16 cellular contexts compared by ENCODE assay signal in genomic region chr9:136297016-136297691, GRCh38. TPM values are rescaled to one million over a fixed set of nuclear protein-coding genes. Genes with fewer than 3 reads are reported as not detected.
DNase-seq lines count a peak whose midpoint lies in the region; ATAC-seq, FAIRE-seq and TF ChIP-seq lines count a peak whose summit lies in the region.
"Had no signal": no experiment of that assay in that cellular context is flagged by ENCODE, and none has a peak within 500 bp of the region (broad histone marks: within the 10 kb centered on the region; RNA-seq: fewer than 3 reads in every experiment).

No MANE protein-coding gene starts in this region.

- in situ Hi-C loops in GM12878 (cut with MboI) = no loop called here

- no peak for TF ChIP-seq EP300 in GM12878 (IDR thresholded peaks at IDR 0.05; ENCODE audit: borderline replicate concordance in 1 of 2, control insufficient read depth in 1 of 2, low read depth in 2 of 2, low read length in 2 of 2)

- no peak overlapping the region for H3K4me2 ChIP-seq in GM12878 (ENCODE audit: control insufficient read depth, insufficient read depth)

- ATAC-seq in GM12878 (peak; percentile 89), lower lobe of right lung (peak; percentile 25 to 33), HG02938 (IDR thresholded peaks at IDR 0.05; ENCODE audit: unreplicated experiment) (no peak)

- intact Hi-C loops in GM12878 (cut with micrococcal nuclease; ENCODE audit: unreplicated experiment) (no loop called here), lower lobe of right lung (cut with DNase I) (no loop called here)

- RAD21 ChIA-PET in GM12878 (lab: Charles Lee; ENCODE audit: unreplicated experiment) = no interaction called here

- CTCF ChIA-PET in GM12878 (lab: Yijun Ruan, JAX) = no interaction called here

- H3K4me1 ChIP-seq in GM12878 (ENCODE audit: control insufficient read depth, insufficient read depth, low read length) (no peaks in the 10 kb centered on the region), lower lobe of right lung (no peaks in the 10 kb centered on the region)

- BruUV-seq in GM12878 (replicated peaks; lab: Mats Ljungman, UMichigan) = no TSS peak

- H4K20me1 ChIP-seq in GM12878 (ENCODE audit: control insufficient read depth, insufficient read depth) = no peaks in the 10 kb centered on the region

- no peaks in the 10 kb centered on the region for H3K36me3 ChIP-seq in GM12878 (ENCODE audit: control insufficient read depth in 2 of 2, insufficient read depth in 2 of 2, low read length in 1 of 2)
- H3K36me3 ChIP-seq in lower lobe of right lung = no peaks in the 10 kb centered on the region
- H3K36me3 ChIP-seq: MG63 had no signal

- WGBS in GM12878 (ENCODE audit: insufficient coverage, insufficient replicate concordance, low lambda C conversion rate, missing lambda C conversion rate) = 6% methylated on average over 25 of the region's 25 CpGs

- TF ChIP-seq CTCF in C4-2B (conservative IDR thresholded peaks at IDR 0.05) (no peak), GM12878 (IDR thresholded peaks at IDR 0.05 in 2 of 3, conservative IDR thresholded peaks at IDR 0.05 in 1 of 3; ENCODE audit: control insufficient read depth in 2 of 3, extremely low read depth in 1 of 3, insufficient read depth in 1 of 3, low read depth in 3 of 3, low read length in 3 of 3) (no peak), lower lobe of right lung (IDR thresholded peaks at IDR 0.05) (no peak)

- H3K9ac ChIP-seq in GM12878 (ENCODE audit: control insufficient read depth, insufficient read depth, low read length) = no peak overlapping the region

- H3K9me3 ChIP-seq in GM12878 (replicated peaks; ENCODE audit: control insufficient read depth, insufficient read depth, low read length) (no peaks in the 10 kb centered on the region; the same call in 2 of the 3 replicates), lower lobe of right lung (no peaks in the 10 kb centered on the region)
- H3K9me3 ChIP-seq: MG63 had no signal

- FAIRE-seq in GM12878 (lab: Jason Lieb, UNC) = no peak

- no peak for TF ChIP-seq RAD21 in GM12878 (IDR thresholded peaks at IDR 0.05; ENCODE audit: insufficient read depth, low read depth, low read length)

- DNase-seq in NCI-H146 (lab: John Stamatoyannopoulos, UW) = peak; percentile 94
- no peak for DNase-seq in GM12878 (ENCODE audit: low read depth, low spot score)
- DNase-seq in lower lobe of right lung = peak; percentile 68
- no peak for DNase-seq in activated naive CD4-positive, alpha-beta T cell treated with anti-CD3 and anti-CD28 coated beads, Interleukin-2, amount 50 U/mL, for 16 hours
- DNase-seq in NCI-H1436 treated with DMSO at 0.1 percent for 48 hours (lab: John Stamatoyannopoulos, UW) = no peak
- DNase-seq in stimulated activated naive CD4-positive, alpha-beta T cell treated with Interleukin-2 at 50 U/mL for 16 hours (lab: John Stamatoyannopoulos, UW) = no peak
- DNase-seq: activated T-cell treated with anti-CD3 and anti-CD28 coated beads, Interleukin-2, amount 50 U/mL, for 1 hour; H7; immature natural killer cell; MG63; stimulated activated CD4-positive, alpha-beta T cell treated with anti-CD3 and anti-CD28 coated beads, Interleukin-2, amount 100 ng/mL, for 24 hours had no signal

- H3K27me3 ChIP-seq in GM12878 (replicated peaks in 1 of 2; ENCODE audit: control insufficient read depth in 2 of 2, insufficient read depth in 2 of 2, low read length in 1 of 2) = no peaks in the 10 kb centered on the region
- H3K27me3 ChIP-seq in lower lobe of right lung (ENCODE audit: low read depth) = peaks cover 9% of the 10 kb centered on the region
- H3K27me3 ChIP-seq: MG63 had no signal

- SMC1A ChIA-PET in GM12878 (lab: Charles Lee; ENCODE audit: uncharacterized antibody, unreplicated experiment) = no interaction called here

- no peak overlapping the region for H2AFZ ChIP-seq in GM12878 (ENCODE audit: control insufficient read depth, low read depth, low read length)

- POLR2A ChIA-PET in GM12878 (lab: Charles Lee) = no interaction called here

- H3K4me3 ChIP-seq in GM12878 (no peak overlapping the region), lower lobe of right lung (no peak overlapping the region)
- H3K4me3 ChIP-seq: MG63 had no signal

- TF ChIP-seq POLR2A in GM12878 (IDR thresholded peaks at IDR 0.05; ENCODE audit: low read depth, low read length) = no peak

- no peaks in the 10 kb centered on the region for H3K79me2 ChIP-seq in GM12878 (ENCODE audit: control insufficient read depth, insufficient read depth, low read length)

- H3K27ac ChIP-seq in C4-2B (peak overlapping the region; percentile 27), GM12878 (ENCODE audit: control insufficient read depth, insufficient read depth) (no peak overlapping the region), lower lobe of right lung (no peak overlapping the region)

TF ChIP-seq in GM12878, 131 proteins besides CTCF, POLR2A, EP300 and RAD21 (continues in another document):
- peak; percentile 25 to 77; a peak in 2 of 4 replicates for TF ChIP-seq BHLHE40 (IDR thresholded peaks at IDR 0.05; ENCODE audit: borderline replicate concordance in 1 of 2, low read depth in 2 of 2, low read length in 1 of 2)
- TF ChIP-seq TCF12 (IDR thresholded peaks at IDR 0.05; ENCODE audit: low read depth, low read length) = no peak
- no peak for TF ChIP-seq RELA (IDR thresholded peaks at IDR 0.05; ENCODE audit: borderline replicate concordance, partially characterized antibody)
- 0 out of 2 replicates have a peak, but pooled peaks have one; percentile 28 for TF ChIP-seq BACH1 (IDR thresholded peaks at IDR 0.05; ENCODE audit: borderline replicate concordance)

RNA-seq across cellular contexts. Expression of gene CCDC187, which starts 6.7 kb away (rescaled TPM):
- total RNA-seq in GM12878 (2013; cell fraction: nucleolus; rRNA removed) = 0.13 TPM in 1 of 2 replicates, not detected in the other
- total RNA-seq in GM12878 (2014; rRNA removed) = 0.11 and 0.23 TPM in 2 replicates
- not detected in 2 replicates for total RNA-seq in GM12878 (2014; rRNA removed; fragmentation: Illumina TruSeq; extraction: Trizol)
- 0.08 TPM in 1 of 2 replicates, not detected in the other for total RNA-seq in GM12878 (2021)
- not detected for polyA plus RNA-seq in GM12878 (2011; ENCODE audit: low read depth)
- polyA plus RNA-seq in GM12878 (2011; rRNA removed) = 0.01 and 0.04 TPM in 2 replicates
- polyA plus RNA-seq in GM12878 (2011; cell fraction: cytosol; rRNA removed) = 0.02 and 0.04 TPM in 2 replicates
- polyA plus RNA-seq in GM12878 (2011; cell fraction: nucleus; rRNA removed) = 0.29 and 0.49 TPM in 2 replicates
- 0.01 TPM in 1 of 2 replicates, not detected in the other for polyA plus RNA-seq in GM12878 (2012)
- not detected in 2 replicates for polyA plus RNA-seq in GM12878 (2014; fragmentation: Illumina TruSeq; extraction: Trizol)
- not detected for polyA plus RNA-seq in GM12878 (2014; fragmentation: Nextera tagmentation; extraction: Ambion mirVana)
- not detected in 2 replicates for polyA plus RNA-seq in GM12878 (2014; rRNA removed)
- polyA plus RNA-seq in GM12878 (2016; fragmentation: Nextera tagmentation; extraction: Ambion mirVana) = under 1 TPM in 1 of 2 experiments, not detected in 1; 0.04 TPM
- 0.26 TPM in 1 of 2 replicates, not detected in the other for polyA minus RNA-seq in GM12878 (2011; rRNA and poly(A)+ RNA removed)
- polyA minus RNA-seq in GM12878 (2011; cell fraction: cytosol; rRNA and poly(A)+ RNA removed) = not detected in 2 replicates
- polyA minus RNA-seq in GM12878 (2011; cell fraction: nucleus; rRNA and poly(A)+ RNA removed) = 0.24 and 0.38 TPM in 2 replicates
- 6.6 TPM for total RNA-seq in lower lobe of right lung
- total RNA-seq: fibroblast of lung, H7, OCI-LY7, omental fat pad had no signal
- polyA plus RNA-seq: fibroblast of lung, immature natural killer cell had no signal

RNA-seq across cellular contexts. Expression of gene GPSM1, which starts 30.2 kb away (rescaled TPM):
- 0.98 and 1.7 TPM in 2 replicates for total RNA-seq in GM12878 (2013; cell fraction: nucleolus; rRNA removed)
- not detected in 2 replicates for total RNA-seq in GM12878 (2014; rRNA removed)
- total RNA-seq in GM12878 (2014; rRNA removed; fragmentation: Illumina TruSeq; extraction: Trizol) = not detected in 2 replicates
- total RNA-seq in GM12878 (2021) = 0.10 TPM in 1 of 2 replicates, not detected in the other
- polyA plus RNA-seq in GM12878 (2011; ENCODE audit: low read depth) = not detected
- 0.04 and 0.10 TPM in 2 replicates for polyA plus RNA-seq in GM12878 (2011; rRNA removed)
- 0.12 and 0.15 TPM in 2 replicates for polyA plus RNA-seq in GM12878 (2011; cell fraction: cytosol; rRNA removed)
- 0.61 and 1.2 TPM in 2 replicates for polyA plus RNA-seq in GM12878 (2011; cell fraction: nucleus; rRNA removed)
- 0.14 and 0.19 TPM in 2 replicates for polyA plus RNA-seq in GM12878 (2012)
- polyA plus RNA-seq in GM12878 (2014; fragmentation: Illumina TruSeq; extraction: Trizol) = not detected in 2 replicates
- polyA plus RNA-seq in GM12878 (2014; fragmentation: Nextera tagmentation; extraction: Ambion mirVana) = not detected
- 0.04 TPM in 2 replicates for polyA plus RNA-seq in GM12878 (2014; rRNA removed)
- polyA plus RNA-seq in GM12878 (2016; fragmentation: Nextera tagmentation; extraction: Ambion mirVana) = not detected
- 0.10 TPM in 1 of 2 replicates, not detected in the other for polyA minus RNA-seq in GM12878 (2011; rRNA and poly(A)+ RNA removed)
- polyA minus RNA-seq in GM12878 (2011; cell fraction: cytosol; rRNA and poly(A)+ RNA removed) = 0.67 TPM in 1 of 2 replicates, not detected in the other
- 0.29 and 0.48 TPM in 2 replicates for polyA minus RNA-seq in GM12878 (2011; cell fraction: nucleus; rRNA and poly(A)+ RNA removed)
- total RNA-seq in lower lobe of right lung = 19.2 TPM
- total RNA-seq: OCI-LY7 had no signal

RNA-seq across cellular contexts. Expression of gene QSOX2, which starts 51.5 kb away (rescaled TPM):
- total RNA-seq in GM12878 (2013; cell fraction: nucleolus; rRNA removed) = 31.6 and 38.4 TPM in 2 replicates
- total RNA-seq in GM12878 (2014; rRNA removed) = 9.0 and 10.1 TPM in 2 replicates
- total RNA-seq in GM12878 (2014; rRNA removed; fragmentation: Illumina TruSeq; extraction: Trizol) = 7.1 and 7.8 TPM in 2 replicates
- 15.8 and 16.1 TPM in 2 replicates for total RNA-seq in GM12878 (2021)
- 4.2 TPM for polyA plus RNA-seq in GM12878 (2011; ENCODE audit: low read depth)
- polyA plus RNA-seq in GM12878 (2011; rRNA removed) = 11.4 and 15.4 TPM in 2 replicates
- 9.9 and 11.1 TPM in 2 replicates for polyA plus RNA-seq in GM12878 (2011; cell fraction: cytosol; rRNA removed)
- polyA plus RNA-seq in GM12878 (2011; cell fraction: nucleus; rRNA removed) = 51.1 and 55.5 TPM in 2 replicates
- polyA plus RNA-seq in GM12878 (2012) = 8.4 and 10.9 TPM in 2 replicates
- polyA plus RNA-seq in GM12878 (2014; fragmentation: Illumina TruSeq; extraction: Trizol) = 7.2 and 9.3 TPM in 2 replicates
- polyA plus RNA-seq in GM12878 (2014; fragmentation: Nextera tagmentation; extraction: Ambion mirVana) = 1 to 10 TPM in 1 of 2 experiments, under 1 TPM in 1; 0.34 to 1.5 TPM
- 13.1 and 15.1 TPM in 2 replicates for polyA plus RNA-seq in GM12878 (2014; rRNA removed)
- polyA plus RNA-seq in GM12878 (2016; fragmentation: Nextera tagmentation; extraction: Ambion mirVana) = 1 to 10 TPM in 1 of 2 experiments, under 1 TPM in 1; 0.45 to 2.1 TPM
- 8.7 and 10.6 TPM in 2 replicates for polyA minus RNA-seq in GM12878 (2011; rRNA and poly(A)+ RNA removed)
- polyA minus RNA-seq in GM12878 (2011; cell fraction: cytosol; rRNA and poly(A)+ RNA removed) = 3.5 and 4.1 TPM in 2 replicates
- polyA minus RNA-seq in GM12878 (2011; cell fraction: nucleus; rRNA and poly(A)+ RNA removed) = 8.6 and 11.9 TPM in 2 replicates
- 10.5 TPM for total RNA-seq in lower lobe of right lung

Comparison
In these comparisons a context has a peak if more than half of its experiments do, and no peak if none do; other contexts are left out.
1. DNase-seq: peak in NCI-H146 (single experiment) and lower lobe of right lung (single experiment); none in GM12878 (single experiment), activated naive CD4-positive, alpha-beta T cell treated with anti-CD3 and anti-CD28 coated beads, Interleukin-2, amount 50 U/mL, for 16 hours (single experiment), NCI-H1436 treated with DMSO at 0.1 percent for 48 hours (single experiment) and stimulated activated naive CD4-positive, alpha-beta T cell treated with Interleukin-2 at 50 U/mL for 16 hours (single experiment).